In the genomic region with DNA sequence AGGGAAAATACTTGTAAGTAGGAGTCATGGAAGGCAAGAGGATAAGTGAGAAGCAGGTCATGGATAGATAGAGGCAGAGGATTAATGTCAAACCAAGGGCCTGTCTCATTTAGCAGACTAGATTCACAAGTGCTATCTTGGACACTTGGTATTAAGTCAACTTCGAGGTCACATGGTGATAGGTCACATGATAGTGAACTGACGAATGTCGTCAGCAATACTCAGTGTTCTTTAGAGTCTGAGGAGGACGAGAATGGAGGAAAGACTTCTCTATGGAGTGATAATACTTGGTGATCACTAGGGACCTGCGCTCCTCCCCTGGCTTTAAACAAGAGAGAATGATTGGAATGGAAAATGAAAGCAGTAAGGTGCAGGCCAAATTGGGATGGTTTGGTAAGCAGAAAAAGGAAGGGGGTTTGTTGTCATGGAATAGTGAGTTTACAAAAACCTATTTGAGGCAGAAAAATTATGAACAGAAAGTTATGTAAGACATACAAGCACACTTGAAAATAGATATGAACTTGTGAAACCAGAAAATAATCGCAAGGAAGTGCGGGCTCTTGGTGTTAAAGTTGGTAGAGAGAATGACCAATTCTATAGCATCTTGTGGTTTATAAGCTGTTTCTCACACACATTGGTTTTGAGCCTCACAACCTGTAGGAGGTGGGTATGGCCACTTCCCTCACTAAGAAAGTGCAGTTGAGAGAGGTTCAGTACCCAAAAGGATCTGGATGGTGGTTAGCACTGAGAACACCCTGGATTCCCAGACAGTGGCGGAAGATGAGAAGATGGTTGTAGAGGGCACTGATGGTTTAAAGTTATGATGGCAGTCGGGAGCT, we compare ENCODE assay signal across 11 cellular contexts.
A peak's percentile ranks its signal among the peaks of the same experiment; 100 is the strongest.
DNase-seq lines count a peak whose midpoint lies in the region; ATAC-seq and TF ChIP-seq lines count a peak whose summit lies in the region.
"Had no signal": no experiment of that assay in that cellular context is flagged by ENCODE, and none has a peak within 500 bp of the region (broad histone marks: within the 10 kb centered on the region; RNA-seq: fewer than 3 reads in every experiment).

No MANE protein-coding gene starts in this region.

- H3K4me1 Mint-ChIP-seq in nephron, result peaks cover 51% of the 10 kb centered on the region

- peaks cover 21% of the 10 kb centered on the region for H3K36me3 Mint-ChIP-seq in nephron (ENCODE audit: low read depth)

- peak overlapping the region in 2 of 3 experiments; percentile 19 to 58 for H3K27ac Mint-ChIP-seq in nephron
- H3K27ac Mint-ChIP-seq: activated T-cell treated with anti-CD3 and anti-CD28 coated beads, Interleukin-2, amount 50 U/mL, for 72 hours had no signal

- DNase-seq in NK-92 treated with Interleukin-12 subunit alpha and Interleukin-12 subunit beta, amount 100 ng/mL, for 24 hours (lab: John Stamatoyannopoulos, UW), result peak; percentile 44
- DNase-seq in NK-92 (lab: John Stamatoyannopoulos, UW; ENCODE audit: unreplicated experiment), result no peak
- no peak for DNase-seq in NCI-H345 treated with DMSO at 0.1 percent for 48 hours (lab: John Stamatoyannopoulos, UW; ENCODE audit: unreplicated experiment)
- DNase-seq in NCI-H1436 (lab: John Stamatoyannopoulos, UW), result no peak
- DNase-seq in GM03348 (ENCODE audit: low spot score), result no peak
- DNase-seq: activated T-cell treated with anti-CD3 and anti-CD28 coated beads, Interleukin-2, amount 50 U/mL, for 72 hours; brain microvascular endothelial cell; Kasumi-1 had no signal

- no peaks in the 10 kb centered on the region for H3K9me3 Mint-ChIP-seq in nephron
- H3K9me3 Mint-ChIP-seq: activated T-cell treated with anti-CD3 and anti-CD28 coated beads, Interleukin-2, amount 50 U/mL, for 72 hours had no signal

- ATAC-seq in GM21786 (IDR thresholded peaks at IDR 0.05; ENCODE audit: unreplicated experiment), result peak; percentile 76
- peak; percentile 75 for ATAC-seq in HG03520 (IDR thresholded peaks at IDR 0.05; ENCODE audit: unreplicated experiment)

- no peak overlapping the region for H3K4me3 Mint-ChIP-seq in nephron

- H3K27me3 Mint-ChIP-seq in nephron (ENCODE audit: low read depth), result peaks cover 3% of the 10 kb centered on the region

- TF ChIP-seq CTCF in nephron (IDR thresholded peaks at IDR 0.05; ENCODE audit: unreplicated experiment in 3 of 3), result no peak
